1 cellular context compared by ENCODE assay signal in genomic region chr5:149320791-149321330, GRCh38.
TF ChIP-seq lines count a peak whose summit lies in the region.

No MANE protein-coding gene starts in this region.

TF ChIP-seq in K562, 482 proteins besides CTCF, POLR2A, EP300 and RAD21 (continued from another document and continues in another):
- peak; percentile 85 to 86 for TF ChIP-seq FOXK2 (conservative IDR thresholded peaks at IDR 0.05 in 1 of 2, IDR thresholded peaks at IDR 0.05 in 1 of 2; ENCODE audit: low read depth in 2 of 2)
- TF ChIP-seq, protein P1, sequence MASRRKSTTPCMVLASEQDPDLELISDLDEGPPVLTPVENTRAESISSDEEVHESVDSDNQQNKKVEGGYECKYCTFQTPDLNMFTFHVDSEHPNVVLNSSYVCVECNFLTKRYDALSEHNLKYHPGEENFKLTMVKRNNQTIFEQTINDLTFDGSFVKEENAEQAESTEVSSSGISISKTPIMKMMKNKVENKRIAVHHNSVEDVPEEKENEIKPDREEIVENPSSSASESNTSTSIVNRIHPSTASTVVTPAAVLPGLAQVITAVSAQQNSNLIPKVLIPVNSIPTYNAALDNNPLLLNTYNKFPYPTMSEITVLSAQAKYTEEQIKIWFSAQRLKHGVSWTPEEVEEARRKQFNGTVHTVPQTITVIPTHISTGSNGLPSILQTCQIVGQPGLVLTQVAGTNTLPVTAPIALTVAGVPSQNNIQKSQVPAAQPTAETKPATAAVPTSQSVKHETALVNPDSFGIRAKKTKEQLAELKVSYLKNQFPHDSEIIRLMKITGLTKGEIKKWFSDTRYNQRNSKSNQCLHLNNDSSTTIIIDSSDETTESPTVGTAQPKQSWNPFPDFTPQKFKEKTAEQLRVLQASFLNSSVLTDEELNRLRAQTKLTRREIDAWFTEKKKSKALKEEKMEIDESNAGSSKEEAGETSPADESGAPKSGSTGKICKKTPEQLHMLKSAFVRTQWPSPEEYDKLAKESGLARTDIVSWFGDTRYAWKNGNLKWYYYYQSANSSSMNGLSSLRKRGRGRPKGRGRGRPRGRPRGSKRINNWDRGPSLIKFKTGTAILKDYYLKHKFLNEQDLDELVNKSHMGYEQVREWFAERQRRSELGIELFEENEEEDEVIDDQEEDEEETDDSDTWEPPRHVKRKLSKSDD (conservative IDR thresholded peaks at IDR 0.05; ENCODE audit: low read length): no peak
- TF ChIP-seq NR2F6 (CRISPR knock-in tag; IDR thresholded peaks at IDR 0.05): no peak
- TF ChIP-seq ZNF316 (IDR thresholded peaks at IDR 0.05): peak; percentile 99
- no peak for TF ChIP-seq HINFP (tag; conservative IDR thresholded peaks at IDR 0.05; ENCODE audit: low read depth)
- no peak for TF ChIP-seq BRCA1 (IDR thresholded peaks at IDR 0.05)
- TF ChIP-seq BRCA1 (CRISPR knock-in tag; IDR thresholded peaks at IDR 0.05): no peak
- TF ChIP-seq ZNF134 (CRISPR knock-in tag; conservative IDR thresholded peaks at IDR 0.05): peak; percentile 91
- TF ChIP-seq TFAP4 (CRISPR knock-in tag; IDR thresholded peaks at IDR 0.05; ENCODE audit: borderline replicate concordance): peak; percentile 87; the same call in 1 of the 2 replicates
- TF ChIP-seq NFE2L1 (tag; IDR thresholded peaks at IDR 0.05; ENCODE audit: borderline replicate concordance, low read depth): peak; percentile 92
- peak in 1 of 3 experiments; percentile 81 for TF ChIP-seq YY1 (IDR thresholded peaks at IDR 0.05; ENCODE audit: borderline replicate concordance in 1 of 3, control insufficient read depth in 1 of 3, extremely low read depth in 1 of 3, insufficient read depth in 3 of 3, insufficient read length in 1 of 3, insufficient replicate concordance in 2 of 3, low read depth in 1 of 3, low read length in 2 of 3)
- TF ChIP-seq ZNF766 (CRISPR knock-in tag; conservative IDR thresholded peaks at IDR 0.05): peak; percentile 79
- peak; percentile 61 for TF ChIP-seq MEF2D (tag; conservative IDR thresholded peaks at IDR 0.05; ENCODE audit: low read depth)
- TF ChIP-seq TAF7 (tag; IDR thresholded peaks at IDR 0.05): 0 out of 2 replicates have a peak, but pooled peaks have one; percentile 16
- TF ChIP-seq HDGF (IDR thresholded peaks at IDR 0.05): 0 out of 2 replicates have a peak, but pooled peaks have one; percentile 63
- no peak for TF ChIP-seq ZC3H11A (IDR thresholded peaks at IDR 0.05; ENCODE audit: low read depth, low read length)
- no peak for TF ChIP-seq HOXB6 (CRISPR knock-in tag; IDR thresholded peaks at IDR 0.05; ENCODE audit: borderline replicate concordance)
- TF ChIP-seq IRF2 (CRISPR knock-in tag; IDR thresholded peaks at IDR 0.05): no peak
- peak; percentile 86 for TF ChIP-seq NCOR1 (IDR thresholded peaks at IDR 0.05)
- no peak for TF ChIP-seq ZNF668 (CRISPR knock-in tag; IDR thresholded peaks at IDR 0.05)
- no peak for TF ChIP-seq SMC3 (conservative IDR thresholded peaks at IDR 0.05; ENCODE audit: insufficient read depth, low read depth, low read length)
- TF ChIP-seq E2F6 (IDR thresholded peaks at IDR 0.05; ENCODE audit: borderline replicate concordance in 1 of 2, extremely low read depth in 1 of 2, insufficient read depth in 1 of 2, insufficient read length in 1 of 2, low read depth in 1 of 2, low read length in 1 of 2, poor library complexity in 1 of 2, severe bottlenecking in 1 of 2): peak; percentile 21 to 46
- peak in 1 of 2 experiments; percentile 62; a peak in 2 of 4 replicates for TF ChIP-seq SRF (CRISPR knock-in tag; IDR thresholded peaks at IDR 0.05)
- TF ChIP-seq MGA (IDR thresholded peaks at IDR 0.05): peak; percentile 32; the same call in 1 of the 2 replicates
- peak; percentile 14; the same call in 1 of the 2 replicates for TF ChIP-seq FOXM1 (IDR thresholded peaks at IDR 0.05; ENCODE audit: low read depth)
- no peak for TF ChIP-seq FOXM1 (CRISPR knock-in tag; IDR thresholded peaks at IDR 0.05; ENCODE audit: low read depth)
- TF ChIP-seq LARP7 (IDR thresholded peaks at IDR 0.05): no peak
- TF ChIP-seq ARID1B (IDR thresholded peaks at IDR 0.05): peak; percentile 90
- peak; percentile 71 for TF ChIP-seq GATAD2B (IDR thresholded peaks at IDR 0.05; ENCODE audit: borderline replicate concordance)
- peak; percentile 74 for TF ChIP-seq FOSL1 (tag; conservative IDR thresholded peaks at IDR 0.05)
- TF ChIP-seq BRF2 (IDR thresholded peaks at IDR 0.05; ENCODE audit: borderline replicate concordance, insufficient read depth, insufficient read length): no peak
- no peak for TF ChIP-seq TCF7 (IDR thresholded peaks at IDR 0.05; ENCODE audit: borderline replicate concordance)
- peak; percentile 47; the same call in 1 of the 2 replicates for TF ChIP-seq EGR1 (conservative IDR thresholded peaks at IDR 0.05)
- peak in 1 of 2 experiments; percentile 62 for TF ChIP-seq AFF1 (IDR thresholded peaks at IDR 0.05; ENCODE audit: low read depth in 1 of 2, partially characterized antibody in 2 of 2)
- peak in 1 of 2 experiments; percentile 85; a peak in 2 of 4 replicates for TF ChIP-seq HDAC1 (IDR thresholded peaks at IDR 0.05)
- TF ChIP-seq JUND (IDR thresholded peaks at IDR 0.05; ENCODE audit: borderline replicate concordance, low read depth, low read length): peak; percentile 71; the same call in 1 of the 2 replicates
- TF ChIP-seq JUND (tag; IDR thresholded peaks at IDR 0.05; ENCODE audit: borderline replicate concordance, low read depth, low read length): peak; percentile 59; the same call in 1 of the 3 replicates
